Comparison of ENCODE assay signal across 1 cellular context in the genomic region with DNA sequence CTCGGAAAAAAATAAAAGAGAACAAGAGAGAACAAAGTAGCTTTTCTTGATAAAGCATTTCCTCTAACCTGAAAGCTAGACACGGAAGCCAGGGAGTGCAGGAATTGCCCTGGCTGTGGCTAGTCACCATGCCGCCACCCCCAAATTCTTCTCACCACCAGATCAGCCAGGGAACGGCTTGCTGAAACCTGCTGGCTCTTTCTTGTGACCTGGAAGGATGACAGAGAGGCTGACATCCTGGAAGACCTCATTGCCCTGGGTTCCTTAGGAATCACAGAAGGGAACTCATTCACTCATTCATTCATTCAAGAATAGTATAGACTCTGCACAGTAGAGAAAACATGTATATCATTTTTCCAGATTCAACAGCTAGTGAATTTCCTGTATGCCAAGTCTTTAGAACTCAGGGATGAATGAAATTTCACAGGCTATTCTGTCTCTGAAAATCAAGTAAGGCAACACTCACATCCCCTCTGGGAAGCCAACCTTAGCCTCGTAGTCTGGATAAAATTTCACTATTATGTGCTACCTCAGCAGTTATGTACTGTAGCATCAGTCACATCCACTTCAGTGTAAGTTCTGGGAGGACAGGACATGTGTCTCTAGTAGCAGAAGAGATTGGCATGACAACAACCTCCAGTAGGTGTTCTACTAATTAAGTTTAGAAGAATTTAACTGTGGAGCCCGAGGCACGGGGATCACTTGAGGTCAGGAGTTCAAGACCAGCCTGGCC.
A peak's percentile ranks its signal among the peaks of the same experiment; 100 is the strongest.
TF ChIP-seq lines count a peak whose summit lies in the region.

No MANE protein-coding gene starts in this region.

TF ChIP-seq in K562, 482 proteins besides CTCF, POLR2A, EP300 and RAD21 (continued from another document):
- TF ChIP-seq, protein P1, sequence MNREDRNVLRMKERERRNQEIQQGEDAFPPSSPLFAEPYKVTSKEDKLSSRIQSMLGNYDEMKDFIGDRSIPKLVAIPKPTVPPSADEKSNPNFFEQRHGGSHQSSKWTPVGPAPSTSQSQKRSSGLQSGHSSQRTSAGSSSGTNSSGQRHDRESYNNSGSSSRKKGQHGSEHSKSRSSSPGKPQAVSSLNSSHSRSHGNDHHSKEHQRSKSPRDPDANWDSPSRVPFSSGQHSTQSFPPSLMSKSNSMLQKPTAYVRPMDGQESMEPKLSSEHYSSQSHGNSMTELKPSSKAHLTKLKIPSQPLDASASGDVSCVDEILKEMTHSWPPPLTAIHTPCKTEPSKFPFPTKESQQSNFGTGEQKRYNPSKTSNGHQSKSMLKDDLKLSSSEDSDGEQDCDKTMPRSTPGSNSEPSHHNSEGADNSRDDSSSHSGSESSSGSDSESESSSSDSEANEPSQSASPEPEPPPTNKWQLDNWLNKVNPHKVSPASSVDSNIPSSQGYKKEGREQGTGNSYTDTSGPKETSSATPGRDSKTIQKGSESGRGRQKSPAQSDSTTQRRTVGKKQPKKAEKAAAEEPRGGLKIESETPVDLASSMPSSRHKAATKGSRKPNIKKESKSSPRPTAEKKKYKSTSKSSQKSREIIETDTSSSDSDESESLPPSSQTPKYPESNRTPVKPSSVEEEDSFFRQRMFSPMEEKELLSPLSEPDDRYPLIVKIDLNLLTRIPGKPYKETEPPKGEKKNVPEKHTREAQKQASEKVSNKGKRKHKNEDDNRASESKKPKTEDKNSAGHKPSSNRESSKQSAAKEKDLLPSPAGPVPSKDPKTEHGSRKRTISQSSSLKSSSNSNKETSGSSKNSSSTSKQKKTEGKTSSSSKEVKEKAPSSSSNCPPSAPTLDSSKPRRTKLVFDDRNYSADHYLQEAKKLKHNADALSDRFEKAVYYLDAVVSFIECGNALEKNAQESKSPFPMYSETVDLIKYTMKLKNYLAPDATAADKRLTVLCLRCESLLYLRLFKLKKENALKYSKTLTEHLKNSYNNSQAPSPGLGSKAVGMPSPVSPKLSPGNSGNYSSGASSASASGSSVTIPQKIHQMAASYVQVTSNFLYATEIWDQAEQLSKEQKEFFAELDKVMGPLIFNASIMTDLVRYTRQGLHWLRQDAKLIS (CRISPR knock-in tag; IDR thresholded peaks at IDR 0.05) = no peak
- TF ChIP-seq BRD9 (IDR thresholded peaks at IDR 0.05; ENCODE audit: low read depth, partially characterized antibody) (no peak), ZNF316 (IDR thresholded peaks at IDR 0.05) (0 out of 2 replicates have a peak, but pooled peaks have one; percentile 5)
